7 cellular contexts compared by ENCODE assay signal in genomic region chr21:26169061-26169610, GRCh38. TPM values are rescaled to one million over a fixed set of nuclear protein-coding genes. Genes with fewer than 3 reads are reported as not detected.
DNase-seq lines count a peak whose midpoint lies in the region; ATAC-seq and TF ChIP-seq lines count a peak whose summit lies in the region.

No MANE protein-coding gene starts in this region.

- peak overlapping the region; percentile 92 for H3K27ac Mint-ChIP-seq in WTC11

- H3K4me3 Mint-ChIP-seq in WTC11, result peak overlapping the region; percentile 93

- H3K4me1 Mint-ChIP-seq in WTC11, result peaks cover 66% of the 10 kb centered on the region

- CTCF ChIA-PET in WTC11 (lab: Charles Lee), result interaction anchor here (0.5 to 0.9 kb wide), 3 partner anchors 85 to 219 kb away, joined by 3 to 4 read pairs (median 3); no protein-coding TSS in a partner anchor

- no peak for TF ChIP-seq POLR2A in lower leg skin (IDR thresholded peaks at IDR 0.05)

- intact Hi-C loops in lower leg skin (cut with DNase I; ENCODE audit: low total_unique reads), result no loop called here

- H3K27ac ChIP-seq in duodenal mucosa (ENCODE audit: low read depth, low read length), result peak overlapping the region; percentile 79

- ATAC-seq in GM18499 (IDR thresholded peaks at IDR 0.05; ENCODE audit: insufficient read depth, unreplicated experiment), result peak; percentile 45
- ATAC-seq in HG02943 (IDR thresholded peaks at IDR 0.05; ENCODE audit: low read depth, unreplicated experiment), result peak; percentile 55
- ATAC-seq in WTC11, result peak; percentile 25

- H3K4me1 ChIP-seq in duodenal mucosa (ENCODE audit: control insufficient read depth in 1 of 2, insufficient read depth in 2 of 2, low read length in 2 of 2), result peaks cover 9 to 22% of the 10 kb centered on the region in 2 donors

- H3K36me3 ChIP-seq in duodenal mucosa (ENCODE audit: control insufficient read depth in 1 of 2, insufficient read depth in 2 of 2, low read length in 2 of 2), result no peaks in the 10 kb centered on the region

- DNase-seq in NCI-H2107 (lab: John Stamatoyannopoulos, UW), result peak; percentile 50
- DNase-seq in WTC11 (ENCODE audit: low spot score), result no peak
- DNase-seq in lower leg skin (ENCODE audit: low spot score in 2 of 2), result peak in 1 of 2 donors; percentile 26
- DNase-seq in stimulated activated CD4-positive, alpha-beta T cell treated with anti-CD3 and anti-CD28 coated beads, Interleukin-4, amount 100 ng/mL, for 24 hours, result peak; percentile 36

- peak overlapping the region; percentile 79 to 80 for H3K9ac ChIP-seq in duodenal mucosa (ENCODE audit: low read depth in 1 of 2, low read length in 2 of 2)

- no peaks in the 10 kb centered on the region; the same call in 1 of the 2 replicates for H3K27me3 Mint-ChIP-seq in WTC11 (ENCODE audit: low read depth)

- H3K9me3 ChIP-seq in duodenal mucosa (ENCODE audit: control insufficient read depth in 1 of 2, low read length in 2 of 2), result no peaks in the 10 kb centered on the region

- TF ChIP-seq CTCF in WTC11 (IDR thresholded peaks at IDR 0.05), result no peak
- TF ChIP-seq CTCF in lower leg skin (IDR thresholded peaks at IDR 0.05), result no peak

- 0 out of 2 replicates have a peak, but pooled peaks cover 2% of the 10 kb centered on the region for H3K36me3 Mint-ChIP-seq in WTC11

- WGBS in lower leg skin, 2 donors, result 0 to 1% methylated on average over 18 of the region's 18 CpGs

- POLR2A ChIA-PET in WTC11 (lab: Charles Lee), result interaction anchor here (0.5 to 1.7 kb wide), 4 partner anchors 11 to 114 kb away, joined by 3 to 6 read pairs (median 4); no protein-coding TSS in a partner anchor

- H3K27me3 ChIP-seq in duodenal mucosa (ENCODE audit: control insufficient read depth in 1 of 2, insufficient read depth in 2 of 2, low read length in 2 of 2), result no peaks in the 10 kb centered on the region

- H3K9me3 Mint-ChIP-seq in WTC11, result no peaks in the 10 kb centered on the region

- peak overlapping the region; percentile 91 for H3K4me3 ChIP-seq in duodenal mucosa (ENCODE audit: low read depth in 1 of 2, low read length in 2 of 2)
- H3K4me3 ChIP-seq in lower leg skin (ENCODE audit: low read depth, poor library complexity, severe bottlenecking), result peak overlapping the region; percentile 73

TF ChIP-seq in WTC11, 78 proteins besides CTCF, POLR2A, EP300 and RAD21:
- no peak for TF ChIP-seq PREB (CRISPR knock-in tag; IDR thresholded peaks at IDR 0.05; ENCODE audit: borderline replicate concordance)
- TF ChIP-seq MXD4 (CRISPR knock-in tag; IDR thresholded peaks at IDR 0.05; ENCODE audit: borderline replicate concordance), result no peak
- no peak for TF ChIP-seq E2F5 (CRISPR knock-in tag; IDR thresholded peaks at IDR 0.05)
- no peak for TF ChIP-seq FOXP4 (CRISPR knock-in tag; IDR thresholded peaks at IDR 0.05)
- TF ChIP-seq MYBL2 (CRISPR knock-in tag; IDR thresholded peaks at IDR 0.05), result no peak
- no peak for TF ChIP-seq NFATC4 (CRISPR knock-in tag; IDR thresholded peaks at IDR 0.05)
- no peak for TF ChIP-seq TCF7 (CRISPR knock-in tag; IDR thresholded peaks at IDR 0.05; ENCODE audit: low read depth)
- no peak for TF ChIP-seq GABPB1 (CRISPR knock-in tag; IDR thresholded peaks at IDR 0.05)
- no peak for TF ChIP-seq ZSCAN18 (CRISPR knock-in tag; IDR thresholded peaks at IDR 0.05)
- TF ChIP-seq SOX15 (CRISPR knock-in tag; IDR thresholded peaks at IDR 0.05), result no peak
- TF ChIP-seq ZBTB21 (CRISPR knock-in tag; IDR thresholded peaks at IDR 0.05; ENCODE audit: borderline replicate concordance), result no peak
- TF ChIP-seq USF2 (CRISPR knock-in tag; IDR thresholded peaks at IDR 0.05), result no peak
- TF ChIP-seq ZNF281 (CRISPR knock-in tag; IDR thresholded peaks at IDR 0.05), result no peak
- TF ChIP-seq OVOL2 (CRISPR knock-in tag; IDR thresholded peaks at IDR 0.05; ENCODE audit: borderline replicate concordance), result no peak

RNA-seq across cellular contexts. Expression of gene APP, which starts 1.4 kb away (rescaled TPM):
- total RNA-seq in WTC11 (2021) (560 to 657 TPM (median 656 TPM) in 3 replicates), lower leg skin (100 to 1,000 TPM; 240 to 403 (median 331) TPM)
